Comparison of ENCODE assay signal across 23 cellular contexts in genomic region chr10:81548160-81548559, GRCh38.
A peak's percentile ranks its signal among the peaks of the same experiment; 100 is the strongest.
DNase-seq lines count a peak whose midpoint lies in the region; ATAC-seq and TF ChIP-seq lines count a peak whose summit lies in the region.
"Had no signal": no experiment of that assay in that cellular context is flagged by ENCODE, and none has a peak within 500 bp of the region (broad histone marks: within the 10 kb centered on the region; RNA-seq: fewer than 3 reads in every experiment).

No MANE protein-coding gene starts in this region.

- no peak for TF ChIP-seq EP300 in gastroesophageal sphincter (IDR thresholded peaks at IDR 0.05)

- peak; percentile 62 for ATAC-seq in upper lobe of right lung
- ATAC-seq in gastroesophageal sphincter: no peak
- ATAC-seq: HepG2, T-cell had no signal

- WGBS in gastroesophageal sphincter (ENCODE audit: low coverage in 1 of 2), 2 donors: 92% methylated on average over 2 of the region's 3 CpGs; no CpG with 5 or more reads in 1 of the 2 donors

- intact Hi-C loops in upper lobe of right lung (cut with DNase I): no loop called here

- H3K4me1 ChIP-seq in upper lobe of right lung (no peaks in the 10 kb centered on the region), gastroesophageal sphincter (no peaks in the 10 kb centered on the region)
- H3K4me1 ChIP-seq: BLaER1, SJSA1 had no signal

- H3K9me3 ChIP-seq in upper lobe of right lung (no peaks in the 10 kb centered on the region), gastroesophageal sphincter (peaks cover 0 to 38% (median 0%) of the 10 kb centered on the region in 3 donors)

- TF ChIP-seq CTCF in upper lobe of right lung (IDR thresholded peaks at IDR 0.05): no peak
- TF ChIP-seq CTCF in gastroesophageal sphincter (IDR thresholded peaks at IDR 0.05): no peak

- no peak overlapping the region for H3K27ac ChIP-seq in upper lobe of right lung
- no peak overlapping the region for H3K27ac ChIP-seq in gastroesophageal sphincter
- H3K27ac ChIP-seq: BLaER1, PC-9, SJSA1 had no signal

- no peak for TF ChIP-seq POLR2A in gastroesophageal sphincter (IDR thresholded peaks at IDR 0.05)

- H3K27me3 ChIP-seq in upper lobe of right lung: no peaks in the 10 kb centered on the region
- no peaks in the 10 kb centered on the region for H3K27me3 ChIP-seq in gastroesophageal sphincter
- H3K27me3 ChIP-seq: BLaER1, SJSA1 had no signal

- DNase-seq in NCI-H345 (lab: John Stamatoyannopoulos, UW): peak; percentile 53
- DNase-seq in NCI-H345 treated with DMSO at 0.1 percent for 48 hours (lab: John Stamatoyannopoulos, UW; ENCODE audit: unreplicated experiment): no peak
- peak; percentile 83 to 89 for DNase-seq in NCI-H524 (lab: John Stamatoyannopoulos, UW)
- peak; percentile 46 for DNase-seq in ecto neural progenitor cell (ENCODE audit: low spot score)
- no peak for DNase-seq in upper lobe of right lung
- DNase-seq in AG08395 (ENCODE audit: low spot score): no peak
- DNase-seq in 8988T: no peak
- DNase-seq: CD4-positive, CD25-positive, alpha-beta regulatory T cell; DMS79 treated with DMSO at 0.1 percent for 48 hours; GF-D8; Karpas-422; NCI-H1105; NCI-H1436 treated with DMSO at 0.1 percent for 48 hours; NCI-H187 treated with DMSO at 0.1 percent for 48 hours; NCI-H774; PC-9; Right ventricle myocardium superior; RPMI8226; T-cell had no signal

- H3K4me3 ChIP-seq in upper lobe of right lung (no peak overlapping the region), gastroesophageal sphincter (no peak overlapping the region)
- H3K4me3 ChIP-seq: BLaER1, PC-9, SJSA1 had no signal

- H3K36me3 ChIP-seq in upper lobe of right lung (no peaks in the 10 kb centered on the region), gastroesophageal sphincter (no peaks in the 10 kb centered on the region)
- H3K36me3 ChIP-seq: BLaER1, SJSA1 had no signal

Comparison
In these comparisons a context has a peak if more than half of its experiments do, and no peak if none do; other contexts are left out.
1. DNase-seq: peak in NCI-H345 (single experiment), NCI-H524 (2 of 2) and ecto neural progenitor cell (single experiment); none in NCI-H345 treated with DMSO at 0.1 percent for 48 hours (single experiment), upper lobe of right lung (single experiment), AG08395 (single experiment) and 8988T (single experiment).